Comparison of ENCODE assay signal across 20 cellular contexts in the genomic region with DNA sequence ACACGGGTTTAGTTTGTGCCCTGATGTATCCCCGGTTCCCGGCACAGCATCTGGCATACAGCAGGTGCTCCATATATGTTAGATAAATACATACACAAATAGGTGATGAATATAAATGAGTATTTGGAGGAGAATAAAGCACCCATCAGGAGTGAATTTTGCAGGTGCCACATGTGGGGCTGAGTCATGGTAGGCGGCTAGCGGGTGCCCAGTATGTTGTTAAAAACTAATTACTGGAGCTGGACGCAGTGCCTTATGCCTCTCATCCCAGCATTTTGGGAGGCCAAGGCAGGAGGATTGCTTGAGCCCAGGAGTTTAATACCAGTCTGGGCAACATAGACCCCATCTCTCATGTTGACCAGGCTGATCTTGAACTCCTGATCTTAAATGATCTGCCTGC. TPM values are rescaled to one million over a fixed set of nuclear protein-coding genes. Genes with fewer than 3 reads are reported as not detected.
DNase-seq lines count a peak whose midpoint lies in the region; ATAC-seq, FAIRE-seq and TF ChIP-seq lines count a peak whose summit lies in the region.
"Had no signal": no experiment of that assay in that cellular context is flagged by ENCODE, and none has a peak within 500 bp of the region (broad histone marks: within the 10 kb centered on the region; RNA-seq: fewer than 3 reads in every experiment).

No MANE protein-coding gene starts in this region.

- no peak for TF ChIP-seq POLR2A in HepG2 (IDR thresholded peaks at IDR 0.05; ENCODE audit: insufficient read depth in 1 of 2, low read depth in 2 of 2, low read length in 2 of 2)
- TF ChIP-seq POLR2A in right lobe of liver (IDR thresholded peaks at IDR 0.05) = no peak

- H3K4me3 Mint-ChIP-seq in chondrocyte (ENCODE audit: unreplicated experiment) (no peak overlapping the region), neural crest cell (no peak overlapping the region)
- H3K4me3 Mint-ChIP-seq: CD8-positive, alpha-beta memory T cell had no signal

- POLR2A ChIA-PET in HepG2 (lab: Yijun Ruan, JAX) = interaction anchor here (1.1 kb wide), 1 partner anchor 12 kb away, joined by 3 read pairs; no protein-coding TSS in a partner anchor

- H3K27ac ChIP-seq in HepG2 (ENCODE audit: extremely low read length, insufficient read depth, low read length) = no peak overlapping the region
- no peak overlapping the region for H3K27ac ChIP-seq in right lobe of liver
- H3K27ac ChIP-seq in GM23248 = no peak overlapping the region

- H3K27me3 Mint-ChIP-seq in chondrocyte (ENCODE audit: low read depth) = no peaks in the 10 kb centered on the region
- H3K27me3 Mint-ChIP-seq in neural crest cell (ENCODE audit: low read depth) = no peaks in the 10 kb centered on the region

- in situ Hi-C loops in HepG2 (cut with HindIII; ENCODE audit: extremely low pct_ligation_motif_present, low pct_unique_long_range_greater_than_20kb) (no loop called here), GM23248 (cut with MboI) (no loop called here)

- intact Hi-C loops in HepG2 (cut with micrococcal nuclease; ENCODE audit: unreplicated experiment) (loop anchor here (5.0 kb wide), 1 partner anchor 101 kb away; no protein-coding TSS in a partner anchor), right lobe of liver (cut with DNase I) (no loop called here)

- TF ChIP-seq RAD21 in HepG2 (CRISPR knock-in tag; IDR thresholded peaks at IDR 0.05) = no peak

- H3K79me2 ChIP-seq in HepG2 (ENCODE audit: insufficient read depth, low read length) (no peaks in the 10 kb centered on the region), GM23248 (ENCODE audit: insufficient read depth) (no peaks in the 10 kb centered on the region)

- H3K27ac Mint-ChIP-seq in chondrocyte (ENCODE audit: unreplicated experiment) (no peak overlapping the region), neural crest cell (ENCODE audit: unreplicated experiment) (peak overlapping the region; percentile 43)

- no peaks in the 10 kb centered on the region for H3K9me2 ChIP-seq in GM23248 (ENCODE audit: insufficient read depth)
- H3K9me2 ChIP-seq: SK-N-SH had no signal

- no peak for FAIRE-seq in HepG2 (lab: Jason Lieb, UNC)

- H3K9me3 Mint-ChIP-seq in chondrocyte (ENCODE audit: low read depth) (no peaks in the 10 kb centered on the region), neural crest cell (no peaks in the 10 kb centered on the region)
- H3K9me3 Mint-ChIP-seq: CD8-positive, alpha-beta memory T cell had no signal

- WGBS in HepG2 (ENCODE audit: low lambda C conversion rate) = 87% methylated on average over 6 of the region's 6 CpGs
- WGBS in right lobe of liver (ENCODE audit: insufficient coverage, low coverage, low lambda C conversion rate, missing lambda C conversion rate) = 67% methylated on average over 3 of the region's 6 CpGs
- 76 to 80% methylated on average over 6 of the region's 6 CpGs for WGBS in GM23248 (ENCODE audit: low coverage in 1 of 2, low lambda C conversion rate in 2 of 2, missing lambda C conversion rate in 2 of 2), 2 experiments

- CTCF ChIA-PET in HepG2 (lab: Yijun Ruan, JAX; ENCODE audit: low intra/inter-chr PET ratio, low total read pairs) = no interaction called here

- ATAC-seq in HepG2 (no peak), right lobe of liver (no peak), GM19351 (IDR thresholded peaks at IDR 0.05; ENCODE audit: unreplicated experiment) (no peak)

- H3K4me2 ChIP-seq in HepG2 (ENCODE audit: low read depth, low read length) (no peak overlapping the region), GM23248 (ENCODE audit: unreplicated experiment) (no peak overlapping the region)
- H3K4me2 ChIP-seq: SK-N-SH had no signal

- TF ChIP-seq EP300 in HepG2 (IDR thresholded peaks at IDR 0.05; ENCODE audit: low read depth in 2 of 2, low read length in 2 of 2) (no peak), HepG2 (CRISPR knock-in tag; IDR thresholded peaks at IDR 0.05; ENCODE audit: borderline replicate concordance) (no peak)

- H3K4me1 ChIP-seq in HepG2 (ENCODE audit: insufficient read depth, low read length) (peaks cover 60% of the 10 kb centered on the region), right lobe of liver (no peaks in the 10 kb centered on the region), GM23248 (ENCODE audit: insufficient read depth) (peaks cover 15% of the 10 kb centered on the region)

- no peak overlapping the region for H2AFZ ChIP-seq in HepG2 (ENCODE audit: low read length)
- H2AFZ ChIP-seq in GM23248 = no peak overlapping the region

- H3K36me3 ChIP-seq in HepG2 (replicated peaks in 1 of 2; ENCODE audit: control insufficient read depth in 1 of 2, insufficient read depth in 2 of 2, low read length in 2 of 2) = no peaks in the 10 kb centered on the region
- no peaks in the 10 kb centered on the region for H3K36me3 ChIP-seq in right lobe of liver
- no peaks in the 10 kb centered on the region for H3K36me3 ChIP-seq in GM23248 (ENCODE audit: low read depth)

- no peaks in the 10 kb centered on the region for H4K20me1 ChIP-seq in HepG2 (ENCODE audit: insufficient read depth, low read length)
- H4K20me1 ChIP-seq in GM23248 (ENCODE audit: insufficient read depth) = no peaks in the 10 kb centered on the region

- H3K36me3 Mint-ChIP-seq in chondrocyte (ENCODE audit: low read depth) (no peaks in the 10 kb centered on the region), neural crest cell (ENCODE audit: low read depth) (no peaks in the 10 kb centered on the region)
- H3K36me3 Mint-ChIP-seq: CD8-positive, alpha-beta memory T cell had no signal

- H3K9ac ChIP-seq in HepG2 (ENCODE audit: insufficient read depth, low read depth, low read length) (no peak overlapping the region), GM23248 (no peak overlapping the region)
- H3K9ac ChIP-seq: SK-N-SH had no signal

- H3K4me1 Mint-ChIP-seq in chondrocyte (ENCODE audit: low read depth) = peaks cover 36% of the 10 kb centered on the region
- peaks cover 55% of the 10 kb centered on the region for H3K4me1 Mint-ChIP-seq in neural crest cell
- H3K4me1 Mint-ChIP-seq: CD8-positive, alpha-beta memory T cell had no signal

- no peak overlapping the region for H3K4me3 ChIP-seq in HepG2 (replicated peaks in 1 of 3; ENCODE audit: insufficient read depth in 1 of 3, low read depth in 2 of 3, low read length in 3 of 3)
- no peak overlapping the region for H3K4me3 ChIP-seq in right lobe of liver
- no peak overlapping the region for H3K4me3 ChIP-seq in GM23248

- H3K27me3 ChIP-seq in HepG2 (ENCODE audit: control insufficient read depth in 1 of 2, insufficient read depth in 2 of 2, low read length in 2 of 2) (no peaks in the 10 kb centered on the region), right lobe of liver (no peaks in the 10 kb centered on the region), GM23248 (replicated peaks; ENCODE audit: insufficient read depth) (no peaks in the 10 kb centered on the region)

- no peak for TF ChIP-seq CTCF in HepG2 (CRISPR knock-in tag; IDR thresholded peaks at IDR 0.05)
- no peak for TF ChIP-seq CTCF in right lobe of liver (IDR thresholded peaks at IDR 0.05)
- TF ChIP-seq CTCF in chondrocyte (IDR thresholded peaks at IDR 0.05) = no peak
- TF ChIP-seq CTCF in neural crest cell (conservative IDR thresholded peaks at IDR 0.05) = no peak

- BruUV-seq in HepG2 (replicated peaks; lab: Mats Ljungman, UMichigan) = no TSS peak

- no peak for DNase-seq in HepG2 (ENCODE audit: low spot score)
- no peak for DNase-seq in right lobe of liver
- DNase-seq in chondrocyte (ENCODE audit: low spot score) = peak; percentile 46
- DNase-seq in neural crest cell (ENCODE audit: low read depth, low spot score) = no peak
- DNase-seq in DMS79 (lab: John Stamatoyannopoulos, UW) = no peak
- no peak for DNase-seq in GM23248
- DNase-seq: ACHN; C1 segment of cervical spinal cord; CD8-positive, alpha-beta memory T cell; GDM1; HCEC 1CT; KBM-7; NCI-H1105; NCI-H2081 treated with DMSO at 0.1 percent for 48 hours; NCI-H446 treated with DMSO at 0.1 percent for 48 hours; NCI-H774; OCI-M1; SHP77 treated with DMSO at 0.1 percent for 48 hours; SK-N-SH had no signal

- H3K9me3 ChIP-seq in HepG2 (ENCODE audit: low read length) (no peaks in the 10 kb centered on the region), right lobe of liver (no peaks in the 10 kb centered on the region), GM23248 (ENCODE audit: low read depth) (no peaks in the 10 kb centered on the region)
- H3K9me3 ChIP-seq: SK-N-SH had no signal

- no peaks in the 10 kb centered on the region for H3F3A ChIP-seq in GM23248 (ENCODE audit: insufficient read depth)

TF ChIP-seq in HepG2, 621 proteins besides CTCF, POLR2A, EP300 and RAD21 (continues in another document):
- no peak for TF ChIP-seq RXRB (CRISPR knock-in tag; IDR thresholded peaks at IDR 0.05; ENCODE audit: borderline replicate concordance)

RNA-seq across cellular contexts. Expression of gene WASF2, which starts 16.7 kb away (rescaled TPM):
- total RNA-seq in HepG2 (2016; rRNA removed; fragmentation: Illumina TruSeq; extraction: Trizol) (10.4 and 16.9 TPM in 2 replicates), right lobe of liver (10 to 100 TPM; 18.4 to 38.1 (median 26.5) TPM), chondrocyte (114 to 136 TPM (median 128 TPM) in 3 replicates), neural crest cell (81.9 and 83.1 TPM in 2 replicates)
- 3.7 and 4.4 TPM in 2 replicates for total RNA-seq in HepG2 (2016; cell fraction: cytosol; rRNA removed; fragmentation: Illumina TruSeq; extraction: Trizol; ENCODE audit: low read depth)
- 10.6 and 15.8 TPM in 2 replicates for total RNA-seq in HepG2 (2016; cell fraction: insoluble cytoplasmic fraction; rRNA removed; fragmentation: Illumina TruSeq; extraction: Trizol)
- 17.2 and 17.7 TPM in 2 replicates for total RNA-seq in HepG2 (2016; cell fraction: membrane; rRNA removed; fragmentation: Illumina TruSeq; extraction: Trizol)
- 13.0 and 13.9 TPM in 2 replicates for total RNA-seq in HepG2 (2016; cell fraction: nucleus; rRNA removed; fragmentation: Illumina TruSeq; extraction: Trizol)
- polyA plus RNA-seq in HepG2 (2011; rRNA removed) (26.4 and 27.7 TPM in 2 replicates), GM23248 (2016; fragmentation: Nextera tagmentation; extraction: Ambion mirVana) (117 and 118 TPM in 2 replicates)
- polyA plus RNA-seq in HepG2 (2011; cell fraction: cytosol; rRNA removed) = 16.3 and 16.7 TPM in 2 replicates
- 25.0 and 25.9 TPM in 2 replicates for polyA plus RNA-seq in HepG2 (2011; cell fraction: nucleus; rRNA removed)
- polyA plus RNA-seq in HepG2 (2012) = 29.4 and 35.1 TPM in 2 replicates
- 2.7 and 3.1 TPM in 2 replicates for polyA plus RNA-seq in HepG2 (2016; cell fraction: cytosol; fragmentation: Illumina TruSeq; extraction: Trizol; ENCODE audit: low read depth)
- 21.4 and 26.0 TPM in 2 replicates for polyA plus RNA-seq in HepG2 (2016; cell fraction: insoluble cytoplasmic fraction; fragmentation: Illumina TruSeq; extraction: Trizol; ENCODE audit: low read depth)
- 12.8 and 13.7 TPM in 2 replicates for polyA plus RNA-seq in HepG2 (2016; cell fraction: membrane; fragmentation: Illumina TruSeq; extraction: Trizol; ENCODE audit: low read depth)
- polyA plus RNA-seq in HepG2 (2016; cell fraction: nucleus; fragmentation: Illumina TruSeq; extraction: Trizol; ENCODE audit: insufficient read depth, low read depth) = 23.0 and 25.5 TPM in 2 replicates
- 45.6 and 56.9 TPM in 2 replicates for polyA minus RNA-seq in HepG2 (2011; rRNA and poly(A)+ RNA removed; ENCODE audit: low replicate concordance)
- 22.2 and 26.7 TPM in 2 replicates for polyA minus RNA-seq in HepG2 (2011; cell fraction: cytosol; rRNA and poly(A)+ RNA removed)
- 22.0 and 23.7 TPM in 2 replicates for polyA minus RNA-seq in HepG2 (2011; cell fraction: nucleus; rRNA and poly(A)+ RNA removed)
- 18.6 and 19.3 TPM in 2 replicates for total RNA-seq in GM23248 (2014; rRNA removed; shearing (Covaris generic))
